Comparison of ENCODE assay signal across 14 cellular contexts in the genomic region with DNA sequence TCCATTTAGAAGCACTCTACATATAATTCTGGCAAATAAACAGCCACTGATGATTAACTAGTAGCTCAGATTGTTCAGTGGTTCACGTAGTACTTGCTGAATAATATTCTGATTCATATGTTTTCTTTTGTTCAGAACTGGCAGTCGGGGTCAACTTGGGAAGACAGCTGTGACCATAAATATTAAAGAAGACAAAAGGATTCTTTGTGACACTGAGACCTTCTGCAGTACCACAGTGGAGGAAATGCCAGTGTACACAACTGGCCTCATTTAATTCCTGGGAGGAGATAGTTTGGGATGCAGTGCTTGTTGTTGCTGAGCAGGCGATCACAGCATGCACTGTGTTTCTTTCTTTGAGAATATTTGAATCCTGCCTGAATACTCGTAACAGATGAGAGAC. TPM values are rescaled to one million over a fixed set of nuclear protein-coding genes. Genes with fewer than 3 reads are reported as not detected.
DNase-seq lines count a peak whose midpoint lies in the region; ATAC-seq, FAIRE-seq and TF ChIP-seq lines count a peak whose summit lies in the region.
"Had no signal": no experiment of that assay in that cellular context is flagged by ENCODE, and none has a peak within 500 bp of the region (broad histone marks: within the 10 kb centered on the region; RNA-seq: fewer than 3 reads in every experiment).

No MANE protein-coding gene starts in this region.

- FAIRE-seq in urothelium cell line (lab: Jason Lieb, UNC) = no peak
- FAIRE-seq: A204.1 had no signal

- ATAC-seq in SK-N-SH treated with all-trans-retinoic acid at 6 μM for 48 hours (no peak), mucosa of descending colon (no peak), HG03354 (IDR thresholded peaks at IDR 0.05; ENCODE audit: poor library complexity, severe bottlenecking, unreplicated experiment) (no peak)
- ATAC-seq: left colon had no signal

- H3K9me3 ChIP-seq in SK-N-SH (no peaks in the 10 kb centered on the region), mesodermal cell (ENCODE audit: control insufficient read depth, low read length) (peaks cover 4% of the 10 kb centered on the region), mucosa of descending colon (no peaks in the 10 kb centered on the region)
- H3K9me3 ChIP-seq: ascending aorta, suprapubic skin had no signal

- peaks cover 11 to 18% of the 10 kb centered on the region in 2 experiments for H3K36me3 ChIP-seq in SK-N-SH (replicated peaks in 1 of 2; ENCODE audit: control insufficient read depth in 1 of 2, insufficient read depth in 2 of 2, low read length in 1 of 2)
- peaks cover 51% of the 10 kb centered on the region for H3K36me3 ChIP-seq in mesodermal cell (ENCODE audit: control insufficient read depth, insufficient read depth, low read length)
- H3K36me3 ChIP-seq in mucosa of descending colon (ENCODE audit: low read depth) = no peaks in the 10 kb centered on the region
- H3K36me3 ChIP-seq: ascending aorta, suprapubic skin had no signal

- H4K20me1 ChIP-seq in SK-N-SH (ENCODE audit: insufficient read depth) = no peaks in the 10 kb centered on the region

- H3K9ac ChIP-seq in SK-N-SH = no peak overlapping the region

- H3K27ac ChIP-seq in SK-N-SH (ENCODE audit: low read depth in 2 of 2, low read length in 1 of 2) (peak overlapping the region in 1 of 2 experiments; percentile 9; a peak in 1 of 4 replicates), cingulate gyrus (ENCODE audit: low read depth, low read length) (peak overlapping the region; percentile 8), mesodermal cell (ENCODE audit: low read depth, low read length, severe bottlenecking) (peak overlapping the region; percentile 1)
- H3K27ac ChIP-seq: ascending aorta, suprapubic skin, VCaP had no signal

- no peaks in the 10 kb centered on the region for H3K27me3 ChIP-seq in SK-N-SH (ENCODE audit: insufficient read depth)
- H3K27me3 ChIP-seq: ascending aorta, suprapubic skin had no signal

- POLR2A ChIA-PET in SK-N-SH (lab: Yijun Ruan, JAX) = no interaction called here

- 62% methylated on average over 4 of the region's 4 CpGs for WGBS in SK-N-SH (ENCODE audit: low lambda C conversion rate)
- 90 to 100% methylated on average over 3 to 4 of the region's 4 CpGs for WGBS in mesodermal cell (ENCODE audit: insufficient coverage in 2 of 2), 2 experiments

- TF ChIP-seq CTCF in SK-N-SH (IDR thresholded peaks at IDR 0.05) (no peak), mucosa of descending colon (IDR thresholded peaks at IDR 0.05) (no peak)

- H3F3A ChIP-seq in SK-N-SH (replicated peaks; ENCODE audit: insufficient read depth) = peaks cover 11% of the 10 kb centered on the region

- CTCF ChIA-PET in SK-N-SH (lab: Yijun Ruan, JAX) = interaction anchor here (1.2 kb wide), 1 partner anchor 14 kb away, joined by 5 read pairs; no protein-coding TSS in a partner anchor

- no peak overlapping the region; the same call in 1 of the 2 replicates for H2AFZ ChIP-seq in SK-N-SH (ENCODE audit: low read depth)

- no peaks in the 10 kb centered on the region for H3K79me2 ChIP-seq in SK-N-SH (ENCODE audit: insufficient read depth)

- peak overlapping the region; percentile 53 for H3K4me2 ChIP-seq in SK-N-SH

- intact Hi-C loops in mucosa of descending colon (cut with DNase I, micrococcal nuclease) = no loop called here

- TF ChIP-seq EP300 in SK-N-SH (IDR thresholded peaks at IDR 0.05; ENCODE audit: borderline replicate concordance in 1 of 2, low read depth in 1 of 2, low read length in 1 of 2) = no peak

- no peak for TF ChIP-seq RAD21 in SK-N-SH (IDR thresholded peaks at IDR 0.05; ENCODE audit: low read length)

- H3K9me2 ChIP-seq in SK-N-SH = no peaks in the 10 kb centered on the region

- H3K4me1 ChIP-seq in SK-N-SH (ENCODE audit: control insufficient read depth in 1 of 2, insufficient read depth in 2 of 2, low read depth in 1 of 2, low read length in 1 of 2) = no peaks in the 10 kb centered on the region
- H3K4me1 ChIP-seq in mesodermal cell (ENCODE audit: control insufficient read depth, insufficient read depth, low read length, poor library complexity, severe bottlenecking) = no peaks in the 10 kb centered on the region
- H3K4me1 ChIP-seq in mucosa of descending colon (ENCODE audit: low read depth) = no peaks in the 10 kb centered on the region
- H3K4me1 ChIP-seq: ascending aorta, suprapubic skin had no signal

- H3K4me3 ChIP-seq in SK-N-SH (ENCODE audit: low read depth in 2 of 2, low read length in 1 of 2) (no peak overlapping the region), mesodermal cell (ENCODE audit: extremely low read depth, insufficient read depth, low read length, poor library complexity, severe bottlenecking) (no peak overlapping the region), mucosa of descending colon (no peak overlapping the region)
- H3K4me3 ChIP-seq: ascending aorta, suprapubic skin had no signal

- DNase-seq in SK-N-SH = no peak
- DNase-seq in urothelium cell line (ENCODE audit: low spot score) = peak; percentile 32
- DNase-seq in mucosa of descending colon = no peak
- no peak for DNase-seq in activated CD4-positive, alpha-beta T cell treated with anti-CD3 and anti-CD28 coated beads, Interleukin-2, amount 50 U/mL, for 4 hours
- DNase-seq: activated T-cell treated with anti-CD3 and anti-CD28 coated beads for 4 hours, left colon had no signal

TF ChIP-seq in SK-N-SH, 30 proteins besides CTCF, POLR2A, EP300 and RAD21:
- TF ChIP-seq, protein P1, sequence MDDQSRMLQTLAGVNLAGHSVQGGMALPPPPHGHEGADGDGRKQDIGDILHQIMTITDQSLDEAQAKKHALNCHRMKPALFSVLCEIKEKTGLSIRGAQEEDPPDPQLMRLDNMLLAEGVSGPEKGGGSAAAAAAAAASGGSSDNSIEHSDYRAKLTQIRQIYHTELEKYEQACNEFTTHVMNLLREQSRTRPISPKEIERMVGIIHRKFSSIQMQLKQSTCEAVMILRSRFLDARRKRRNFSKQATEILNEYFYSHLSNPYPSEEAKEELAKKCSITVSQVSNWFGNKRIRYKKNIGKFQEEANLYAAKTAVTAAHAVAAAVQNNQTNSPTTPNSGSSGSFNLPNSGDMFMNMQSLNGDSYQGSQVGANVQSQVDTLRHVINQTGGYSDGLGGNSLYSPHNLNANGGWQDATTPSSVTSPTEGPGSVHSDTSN (IDR thresholded peaks at IDR 0.05) = peak; percentile 32; the same call in 1 of the 2 replicates
- no peak for TF ChIP-seq NRF1 (IDR thresholded peaks at IDR 0.05; ENCODE audit: low read depth, low read length)

TF ChIP-seq in SK-N-SH treated with all-trans-retinoic acid at 6 μM for 48 hours, 23 proteins besides CTCF, POLR2A, EP300 and RAD21:
- TF ChIP-seq BACH2 (CRISPR knock-in tag; IDR thresholded peaks at IDR 0.05; ENCODE audit: borderline replicate concordance) (no peak), TOX (CRISPR knock-in tag; IDR thresholded peaks at IDR 0.05; ENCODE audit: borderline replicate concordance) (no peak), ZNF70 (CRISPR knock-in tag; IDR thresholded peaks at IDR 0.05) (no peak), CSDC2 (CRISPR knock-in tag; IDR thresholded peaks at IDR 0.05) (no peak), ZFP30 (CRISPR knock-in tag; IDR thresholded peaks at IDR 0.05) (no peak), SNAI2 (CRISPR knock-in tag; IDR thresholded peaks at IDR 0.05) (no peak)
- TF ChIP-seq, protein P2, sequence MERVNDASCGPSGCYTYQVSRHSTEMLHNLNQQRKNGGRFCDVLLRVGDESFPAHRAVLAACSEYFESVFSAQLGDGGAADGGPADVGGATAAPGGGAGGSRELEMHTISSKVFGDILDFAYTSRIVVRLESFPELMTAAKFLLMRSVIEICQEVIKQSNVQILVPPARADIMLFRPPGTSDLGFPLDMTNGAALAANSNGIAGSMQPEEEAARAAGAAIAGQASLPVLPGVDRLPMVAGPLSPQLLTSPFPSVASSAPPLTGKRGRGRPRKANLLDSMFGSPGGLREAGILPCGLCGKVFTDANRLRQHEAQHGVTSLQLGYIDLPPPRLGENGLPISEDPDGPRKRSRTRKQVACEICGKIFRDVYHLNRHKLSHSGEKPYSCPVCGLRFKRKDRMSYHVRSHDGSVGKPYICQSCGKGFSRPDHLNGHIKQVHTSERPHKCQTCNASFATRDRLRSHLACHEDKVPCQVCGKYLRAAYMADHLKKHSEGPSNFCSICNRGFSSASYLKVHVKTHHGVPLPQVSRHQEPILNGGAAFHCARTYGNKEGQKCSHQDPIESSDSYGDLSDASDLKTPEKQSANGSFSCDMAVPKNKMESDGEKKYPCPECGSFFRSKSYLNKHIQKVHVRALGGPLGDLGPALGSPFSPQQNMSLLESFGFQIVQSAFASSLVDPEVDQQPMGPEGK (CRISPR knock-in tag; IDR thresholded peaks at IDR 0.05; ENCODE audit: borderline replicate concordance) = no peak

RNA-seq across cellular contexts. Expression of gene MCF2L2, which starts 26.6 kb away (rescaled TPM):
- 0.56 and 0.75 TPM in 2 replicates for polyA plus RNA-seq in SK-N-SH (2012; rRNA removed)
- 0.35 and 0.42 TPM in 2 replicates for polyA plus RNA-seq in SK-N-SH (2012; cell fraction: cytosol; rRNA removed)
- polyA plus RNA-seq in SK-N-SH (2012; cell fraction: nucleus; rRNA removed) = 1.8 and 2.7 TPM in 2 replicates
- polyA plus RNA-seq in mesodermal cell (2013, experiment 1 of 2) = 6.5 TPM
- 5.0 TPM for polyA plus RNA-seq in mesodermal cell (2013, experiment 2 of 2)
- 1 to 10 TPM in 2 of 3 donors, under 1 TPM in 1; 0.84 to 2.7 (median 1.1) TPM for total RNA-seq in mucosa of descending colon
- total RNA-seq: ascending aorta had no signal
